ENCODE assay signal across 1 cellular context in the genomic region with DNA sequence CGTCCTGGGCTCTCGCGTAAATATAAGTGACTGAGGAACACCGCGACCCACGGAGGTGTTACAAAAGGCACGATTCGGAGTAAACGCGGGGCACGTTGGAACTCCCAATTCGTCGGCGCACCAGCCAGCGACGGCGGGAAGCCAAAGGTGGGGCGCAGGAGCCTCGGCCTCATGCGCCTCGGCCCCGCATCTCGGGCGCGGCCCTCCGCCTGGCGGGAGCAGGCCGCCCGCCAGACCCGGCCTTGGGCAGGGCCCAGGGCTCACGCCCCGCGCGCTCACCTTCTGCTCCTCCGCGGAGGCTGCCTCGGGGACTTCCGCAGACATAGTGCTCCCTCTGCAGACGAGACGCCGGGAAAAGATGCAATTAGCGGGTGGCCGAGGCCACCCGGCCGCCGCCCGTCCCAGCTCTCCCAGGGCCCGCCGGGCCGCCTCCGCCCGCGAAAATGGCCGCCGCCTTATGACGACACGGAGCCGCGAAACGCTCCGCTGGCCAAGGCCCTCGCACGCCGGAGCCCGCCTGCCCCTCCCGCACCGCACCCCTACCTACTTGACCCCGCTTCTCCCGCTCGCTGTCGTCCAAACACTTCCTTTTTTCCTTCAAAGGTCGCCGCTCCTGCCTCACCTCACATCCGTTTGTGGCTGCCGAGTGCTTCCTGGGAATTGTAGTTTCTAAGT.
A peak's percentile ranks its signal among the peaks of the same experiment; 100 is the strongest.
TF ChIP-seq lines count a peak whose summit lies in the region.

A gene with protein sequence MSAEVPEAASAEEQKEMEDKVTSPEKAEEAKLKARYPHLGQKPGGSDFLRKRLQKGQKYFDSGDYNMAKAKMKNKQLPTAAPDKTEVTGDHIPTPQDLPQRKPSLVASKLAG (minus strand): TSS at position 462 of the 675 bp plus-strand sequence. CDS start 138 bp downstream, at position 324.

TF ChIP-seq in WTC11, 78 proteins besides CTCF, POLR2A, EP300 and RAD21 (continued from another document):
- TF ChIP-seq, protein P1, sequence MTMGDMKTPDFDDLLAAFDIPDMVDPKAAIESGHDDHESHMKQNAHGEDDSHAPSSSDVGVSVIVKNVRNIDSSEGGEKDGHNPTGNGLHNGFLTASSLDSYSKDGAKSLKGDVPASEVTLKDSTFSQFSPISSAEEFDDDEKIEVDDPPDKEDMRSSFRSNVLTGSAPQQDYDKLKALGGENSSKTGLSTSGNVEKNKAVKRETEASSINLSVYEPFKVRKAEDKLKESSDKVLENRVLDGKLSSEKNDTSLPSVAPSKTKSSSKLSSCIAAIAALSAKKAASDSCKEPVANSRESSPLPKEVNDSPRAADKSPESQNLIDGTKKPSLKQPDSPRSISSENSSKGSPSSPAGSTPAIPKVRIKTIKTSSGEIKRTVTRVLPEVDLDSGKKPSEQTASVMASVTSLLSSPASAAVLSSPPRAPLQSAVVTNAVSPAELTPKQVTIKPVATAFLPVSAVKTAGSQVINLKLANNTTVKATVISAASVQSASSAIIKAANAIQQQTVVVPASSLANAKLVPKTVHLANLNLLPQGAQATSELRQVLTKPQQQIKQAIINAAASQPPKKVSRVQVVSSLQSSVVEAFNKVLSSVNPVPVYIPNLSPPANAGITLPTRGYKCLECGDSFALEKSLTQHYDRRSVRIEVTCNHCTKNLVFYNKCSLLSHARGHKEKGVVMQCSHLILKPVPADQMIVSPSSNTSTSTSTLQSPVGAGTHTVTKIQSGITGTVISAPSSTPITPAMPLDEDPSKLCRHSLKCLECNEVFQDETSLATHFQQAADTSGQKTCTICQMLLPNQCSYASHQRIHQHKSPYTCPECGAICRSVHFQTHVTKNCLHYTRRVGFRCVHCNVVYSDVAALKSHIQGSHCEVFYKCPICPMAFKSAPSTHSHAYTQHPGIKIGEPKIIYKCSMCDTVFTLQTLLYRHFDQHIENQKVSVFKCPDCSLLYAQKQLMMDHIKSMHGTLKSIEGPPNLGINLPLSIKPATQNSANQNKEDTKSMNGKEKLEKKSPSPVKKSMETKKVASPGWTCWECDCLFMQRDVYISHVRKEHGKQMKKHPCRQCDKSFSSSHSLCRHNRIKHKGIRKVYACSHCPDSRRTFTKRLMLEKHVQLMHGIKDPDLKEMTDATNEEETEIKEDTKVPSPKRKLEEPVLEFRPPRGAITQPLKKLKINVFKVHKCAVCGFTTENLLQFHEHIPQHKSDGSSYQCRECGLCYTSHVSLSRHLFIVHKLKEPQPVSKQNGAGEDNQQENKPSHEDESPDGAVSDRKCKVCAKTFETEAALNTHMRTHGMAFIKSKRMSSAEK (CRISPR knock-in tag; IDR thresholded peaks at IDR 0.05; ENCODE audit: borderline replicate concordance) = no peak
- TF ChIP-seq, protein P2, sequence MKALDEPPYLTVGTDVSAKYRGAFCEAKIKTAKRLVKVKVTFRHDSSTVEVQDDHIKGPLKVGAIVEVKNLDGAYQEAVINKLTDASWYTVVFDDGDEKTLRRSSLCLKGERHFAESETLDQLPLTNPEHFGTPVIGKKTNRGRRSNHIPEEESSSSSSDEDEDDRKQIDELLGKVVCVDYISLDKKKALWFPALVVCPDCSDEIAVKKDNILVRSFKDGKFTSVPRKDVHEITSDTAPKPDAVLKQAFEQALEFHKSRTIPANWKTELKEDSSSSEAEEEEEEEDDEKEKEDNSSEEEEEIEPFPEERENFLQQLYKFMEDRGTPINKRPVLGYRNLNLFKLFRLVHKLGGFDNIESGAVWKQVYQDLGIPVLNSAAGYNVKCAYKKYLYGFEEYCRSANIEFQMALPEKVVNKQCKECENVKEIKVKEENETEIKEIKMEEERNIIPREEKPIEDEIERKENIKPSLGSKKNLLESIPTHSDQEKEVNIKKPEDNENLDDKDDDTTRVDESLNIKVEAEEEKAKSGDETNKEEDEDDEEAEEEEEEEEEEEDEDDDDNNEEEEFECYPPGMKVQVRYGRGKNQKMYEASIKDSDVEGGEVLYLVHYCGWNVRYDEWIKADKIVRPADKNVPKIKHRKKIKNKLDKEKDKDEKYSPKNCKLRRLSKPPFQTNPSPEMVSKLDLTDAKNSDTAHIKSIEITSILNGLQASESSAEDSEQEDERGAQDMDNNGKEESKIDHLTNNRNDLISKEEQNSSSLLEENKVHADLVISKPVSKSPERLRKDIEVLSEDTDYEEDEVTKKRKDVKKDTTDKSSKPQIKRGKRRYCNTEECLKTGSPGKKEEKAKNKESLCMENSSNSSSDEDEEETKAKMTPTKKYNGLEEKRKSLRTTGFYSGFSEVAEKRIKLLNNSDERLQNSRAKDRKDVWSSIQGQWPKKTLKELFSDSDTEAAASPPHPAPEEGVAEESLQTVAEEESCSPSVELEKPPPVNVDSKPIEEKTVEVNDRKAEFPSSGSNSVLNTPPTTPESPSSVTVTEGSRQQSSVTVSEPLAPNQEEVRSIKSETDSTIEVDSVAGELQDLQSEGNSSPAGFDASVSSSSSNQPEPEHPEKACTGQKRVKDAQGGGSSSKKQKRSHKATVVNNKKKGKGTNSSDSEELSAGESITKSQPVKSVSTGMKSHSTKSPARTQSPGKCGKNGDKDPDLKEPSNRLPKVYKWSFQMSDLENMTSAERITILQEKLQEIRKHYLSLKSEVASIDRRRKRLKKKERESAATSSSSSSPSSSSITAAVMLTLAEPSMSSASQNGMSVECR (CRISPR knock-in tag; IDR thresholded peaks at IDR 0.05; ENCODE audit: borderline replicate concordance) = 0 out of 2 replicates have a peak, but pooled peaks have one; percentile 60
- TF ChIP-seq FOXP1 (CRISPR knock-in tag; IDR thresholded peaks at IDR 0.05; ENCODE audit: borderline replicate concordance) (0 out of 2 replicates have a peak, but pooled peaks have one; percentile 31), NR3C1 (CRISPR knock-in tag; conservative IDR thresholded peaks at IDR 0.05; ENCODE audit: low read depth) (no peak), SOX15 (CRISPR knock-in tag; IDR thresholded peaks at IDR 0.05) (no peak), NFYB (CRISPR knock-in tag; conservative IDR thresholded peaks at IDR 0.05; ENCODE audit: low read depth) (no peak; the same call in 1 of the 2 replicates), EMX1 (CRISPR knock-in tag; IDR thresholded peaks at IDR 0.05) (no peak), RELA (CRISPR knock-in tag; IDR thresholded peaks at IDR 0.05; ENCODE audit: borderline replicate concordance) (no peak), GTF2I (CRISPR knock-in tag; conservative IDR thresholded peaks at IDR 0.05) (no peak), ZNF423 (CRISPR knock-in tag; IDR thresholded peaks at IDR 0.05) (no peak), ESRRA (CRISPR knock-in tag; IDR thresholded peaks at IDR 0.05; ENCODE audit: borderline replicate concordance) (no peak), ZBTB21 (CRISPR knock-in tag; IDR thresholded peaks at IDR 0.05; ENCODE audit: borderline replicate concordance) (peak; percentile 93), ATF1 (CRISPR knock-in tag; IDR thresholded peaks at IDR 0.05) (no peak), CREM (CRISPR knock-in tag; IDR thresholded peaks at IDR 0.05) (peak; percentile 88; the same call in 1 of the 2 replicates), GRHL2 (CRISPR knock-in tag; IDR thresholded peaks at IDR 0.05; ENCODE audit: insufficient replicate concordance, severe bottlenecking) (no peak), ZNF671 (CRISPR knock-in tag; IDR thresholded peaks at IDR 0.05) (no peak), MYBL2 (CRISPR knock-in tag; IDR thresholded peaks at IDR 0.05) (no peak)
- TF ChIP-seq, protein P3, sequence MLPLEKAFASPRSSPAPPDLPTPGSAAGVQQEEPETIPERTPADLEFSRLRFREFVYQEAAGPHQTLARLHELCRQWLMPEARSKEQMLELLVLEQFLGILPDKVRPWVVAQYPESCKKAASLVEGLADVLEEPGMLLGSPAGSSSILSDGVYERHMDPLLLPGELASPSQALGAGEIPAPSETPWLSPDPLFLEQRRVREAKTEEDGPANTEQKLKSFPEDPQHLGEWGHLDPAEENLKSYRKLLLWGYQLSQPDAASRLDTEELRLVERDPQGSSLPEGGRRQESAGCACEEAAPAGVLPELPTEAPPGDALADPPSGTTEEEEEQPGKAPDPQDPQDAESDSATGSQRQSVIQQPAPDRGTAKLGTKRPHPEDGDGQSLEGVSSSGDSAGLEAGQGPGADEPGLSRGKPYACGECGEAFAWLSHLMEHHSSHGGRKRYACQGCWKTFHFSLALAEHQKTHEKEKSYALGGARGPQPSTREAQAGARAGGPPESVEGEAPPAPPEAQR (CRISPR knock-in tag; IDR thresholded peaks at IDR 0.05) = no peak
- TF ChIP-seq, protein P4, sequence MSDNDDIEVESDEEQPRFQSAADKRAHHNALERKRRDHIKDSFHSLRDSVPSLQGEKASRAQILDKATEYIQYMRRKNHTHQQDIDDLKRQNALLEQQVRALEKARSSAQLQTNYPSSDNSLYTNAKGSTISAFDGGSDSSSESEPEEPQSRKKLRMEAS (CRISPR knock-in tag; IDR thresholded peaks at IDR 0.05) = peak; percentile 94
